Comparison of ENCODE assay signal across 1 cellular context in the genomic region with DNA sequence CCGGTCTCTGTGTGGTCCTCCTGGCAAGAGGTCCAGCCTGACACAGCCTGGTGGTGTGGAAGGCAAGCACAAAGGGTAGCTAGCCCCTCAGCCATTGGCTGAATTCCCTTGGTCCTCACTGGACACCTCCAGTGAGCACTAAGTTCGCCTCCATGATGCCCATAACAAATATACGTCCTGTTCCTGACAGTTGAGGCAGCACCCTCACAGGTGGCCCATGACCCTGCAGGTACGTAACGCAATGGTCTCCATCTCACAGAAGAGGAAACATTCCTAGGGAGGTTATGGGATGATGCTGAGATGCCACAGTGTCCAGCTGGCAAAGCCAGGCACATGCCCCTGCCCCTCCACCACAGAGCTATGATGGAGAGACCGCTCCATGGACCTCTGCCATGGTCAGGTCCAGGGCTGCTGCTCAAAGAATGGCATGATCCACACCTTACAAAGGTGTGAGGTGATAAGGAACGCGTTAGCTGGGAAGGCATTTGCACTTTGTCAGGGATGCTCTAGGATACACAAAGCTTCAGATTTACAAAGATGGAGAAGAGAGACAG.
TF ChIP-seq lines count a peak whose summit lies in the region.

No MANE protein-coding gene starts in this region.

TF ChIP-seq in neural cell, 6 proteins besides CTCF, POLR2A, EP300 and RAD21 (continued from another document):
- TF ChIP-seq REST (IDR thresholded peaks at IDR 0.05; ENCODE audit: borderline replicate concordance) (no peak), POLR2AphosphoS5 (IDR thresholded peaks at IDR 0.05) (no peak)
